In the genomic region with DNA sequence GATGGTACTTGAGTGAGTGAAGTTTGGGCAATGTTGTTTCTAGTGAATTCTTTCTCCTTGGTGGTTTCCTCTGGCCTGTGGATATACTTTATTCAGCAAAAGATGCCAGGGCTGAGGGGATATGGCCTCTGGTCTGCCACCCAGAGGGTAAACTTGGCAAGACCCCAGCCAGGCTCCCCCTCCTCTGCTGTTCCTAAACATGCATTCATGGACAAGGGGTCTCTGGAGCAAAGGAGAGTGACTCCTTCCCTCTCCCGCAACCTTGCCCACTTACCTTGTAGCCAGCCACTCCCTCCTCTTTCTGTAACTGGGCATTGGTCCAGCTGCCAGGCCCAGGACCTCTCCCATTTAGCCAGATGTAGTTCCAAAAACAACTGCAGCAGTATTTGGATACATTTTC, we compare ENCODE assay signal across 1 cellular context.
TF ChIP-seq lines count a peak whose summit lies in the region.

No MANE protein-coding gene starts in this region.

TF ChIP-seq in IMR-90, 13 proteins besides CTCF, POLR2A, EP300 and RAD21:
- no peak for TF ChIP-seq RCOR1 (IDR thresholded peaks at IDR 0.05; ENCODE audit: insufficient replicate concordance, low read length)
- TF ChIP-seq CHD1 (IDR thresholded peaks at IDR 0.05; ENCODE audit: low read depth, low read length), result no peak
- no peak for TF ChIP-seq NFE2L2 (IDR thresholded peaks at IDR 0.05; ENCODE audit: low read depth, low read length)
- TF ChIP-seq SMC3 (IDR thresholded peaks at IDR 0.05; ENCODE audit: low read depth, low read length), result no peak
- no peak for TF ChIP-seq CEBPB (IDR thresholded peaks at IDR 0.05; ENCODE audit: low read depth, low read length)
- TF ChIP-seq, protein P1, sequence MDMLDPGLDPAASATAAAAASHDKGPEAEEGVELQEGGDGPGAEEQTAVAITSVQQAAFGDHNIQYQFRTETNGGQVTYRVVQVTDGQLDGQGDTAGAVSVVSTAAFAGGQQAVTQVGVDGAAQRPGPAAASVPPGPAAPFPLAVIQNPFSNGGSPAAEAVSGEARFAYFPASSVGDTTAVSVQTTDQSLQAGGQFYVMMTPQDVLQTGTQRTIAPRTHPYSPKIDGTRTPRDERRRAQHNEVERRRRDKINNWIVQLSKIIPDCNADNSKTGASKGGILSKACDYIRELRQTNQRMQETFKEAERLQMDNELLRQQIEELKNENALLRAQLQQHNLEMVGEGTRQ (IDR thresholded peaks at IDR 0.05; ENCODE audit: low read depth, low read length), result no peak
- TF ChIP-seq BHLHE40 (IDR thresholded peaks at IDR 0.05; ENCODE audit: low read depth, low read length), result no peak
- no peak for TF ChIP-seq MXI1 (IDR thresholded peaks at IDR 0.05; ENCODE audit: borderline replicate concordance, low read depth, low read length)
- no peak for TF ChIP-seq MAZ (IDR thresholded peaks at IDR 0.05; ENCODE audit: borderline replicate concordance, low read depth, low read length)
- TF ChIP-seq, protein P2, sequence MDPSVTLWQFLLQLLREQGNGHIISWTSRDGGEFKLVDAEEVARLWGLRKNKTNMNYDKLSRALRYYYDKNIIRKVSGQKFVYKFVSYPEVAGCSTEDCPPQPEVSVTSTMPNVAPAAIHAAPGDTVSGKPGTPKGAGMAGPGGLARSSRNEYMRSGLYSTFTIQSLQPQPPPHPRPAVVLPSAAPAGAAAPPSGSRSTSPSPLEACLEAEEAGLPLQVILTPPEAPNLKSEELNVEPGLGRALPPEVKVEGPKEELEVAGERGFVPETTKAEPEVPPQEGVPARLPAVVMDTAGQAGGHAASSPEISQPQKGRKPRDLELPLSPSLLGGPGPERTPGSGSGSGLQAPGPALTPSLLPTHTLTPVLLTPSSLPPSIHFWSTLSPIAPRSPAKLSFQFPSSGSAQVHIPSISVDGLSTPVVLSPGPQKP (IDR thresholded peaks at IDR 0.05; ENCODE audit: borderline replicate concordance, low read depth, low read length), result no peak
- no peak for TF ChIP-seq MAFK (IDR thresholded peaks at IDR 0.05; ENCODE audit: low read depth, low read length)
- TF ChIP-seq RFX5 (IDR thresholded peaks at IDR 0.05; ENCODE audit: low read depth, low read length), result no peak
- TF ChIP-seq FOS (IDR thresholded peaks at IDR 0.05; ENCODE audit: low read depth, low read length), result no peak
